Comparison of ENCODE assay signal across 13 cellular contexts in the genomic region with DNA sequence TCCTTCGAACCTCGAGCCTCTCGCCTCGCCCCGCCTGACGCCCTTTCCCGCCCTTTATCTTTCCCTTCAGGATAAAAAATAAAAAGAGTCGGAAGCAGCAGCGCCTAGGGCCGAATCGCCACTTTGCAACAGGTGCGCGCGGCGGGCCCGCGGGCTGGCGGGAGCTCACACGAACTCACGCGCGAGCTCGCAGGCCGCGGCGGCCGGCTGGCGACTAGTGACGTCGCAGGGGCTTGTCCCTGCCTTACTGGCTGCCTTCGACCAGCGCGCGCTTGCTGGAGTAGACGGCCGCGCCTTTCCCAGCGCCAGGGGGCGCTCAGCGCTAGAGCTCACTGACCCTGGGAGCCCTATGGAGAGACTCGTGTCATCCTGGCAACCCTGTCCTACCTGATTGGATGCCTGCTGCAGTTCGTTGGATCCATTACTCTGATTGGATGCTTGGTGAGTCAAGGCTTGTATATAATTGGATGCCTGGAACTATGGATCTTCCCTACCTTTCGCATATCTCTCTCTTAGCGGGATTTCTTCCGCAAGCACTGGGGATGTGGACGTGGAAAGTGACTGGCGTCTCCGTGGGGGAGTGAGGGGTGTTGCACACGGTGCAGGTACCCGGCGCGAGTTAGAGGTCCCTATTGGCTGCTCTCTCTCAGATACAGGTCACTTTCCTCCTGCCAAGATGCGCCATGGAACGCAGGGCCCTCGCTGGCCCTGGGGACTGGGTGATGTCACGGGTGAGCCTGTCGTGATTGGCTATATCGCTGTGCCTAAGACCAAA. TPM values are rescaled to one million over a fixed set of nuclear protein-coding genes. Genes with fewer than 3 reads are reported as not detected.
DNase-seq lines count a peak whose midpoint lies in the region; ATAC-seq and TF ChIP-seq lines count a peak whose summit lies in the region.
"Not testable (repeated sequence)": the region's sequence is repeated elsewhere in the genome, so short reads cannot be mapped to it uniquely, and the experiment has no call there.
"Had no signal": no experiment of that assay in that cellular context is flagged by ENCODE, and none has a peak within 500 bp of the region (broad histone marks: within the 10 kb centered on the region; RNA-seq: fewer than 3 reads in every experiment).

No MANE protein-coding gene starts in this region.

- H3K4me3 Mint-ChIP-seq in activated T-helper 17 cell treated with anti-CD3 and anti-CD28 coated beads, Interleukin-2, amount 50 U/mL, for 72 hours = peak overlapping the region; percentile 13

- H3K4me2 ChIP-seq in IMR-90 (ENCODE audit: low read depth, low read length); osteoblast (ENCODE audit: insufficient read depth, low read length): not testable (repeated sequence)

- not testable (repeated sequence) for H3K4ac ChIP-seq in IMR-90 (ENCODE audit: low read depth, low read length)

- not testable (repeated sequence) for TF ChIP-seq POLR2A in IMR-90 (IDR thresholded peaks at IDR 0.05; ENCODE audit: low read depth, low read length)

- not testable (repeated sequence) for H3K27ac ChIP-seq in IMR-90 (ENCODE audit: insufficient read depth, low read length); RWPE2 (ENCODE audit: poor library complexity, severe bottlenecking); osteoblast (ENCODE audit: low read depth, low read length); substantia nigra (ENCODE audit: low read depth, low read length, poor library complexity, severe bottlenecking)

- not testable (repeated sequence) for H2AK5ac ChIP-seq in IMR-90 (ENCODE audit: low read depth, low read length)

- H3K4me3 ChIP-seq in IMR-90 (ENCODE audit: insufficient read depth, low read depth, low read length); RWPE2 (ENCODE audit: severe bottlenecking); fibroblast of pulmonary artery (replicated peaks; ENCODE audit: low read depth, low read length); osteoblast (ENCODE audit: insufficient read depth, low read length): not testable (repeated sequence)

- DNase-seq in ELF-1 (ENCODE audit: low read depth, low spot score) = peak; percentile 55
- DNase-seq in IMR-90; RWPE2 (ENCODE audit: low spot score); osteoblast (ENCODE audit: insufficient read length, low spot score, missing footprints): not testable (repeated sequence)
- DNase-seq in fibroblast of pulmonary artery (ENCODE audit: low read depth) = peak; percentile 20
- peak; percentile 53 for DNase-seq in islet precursor cell
- peak in 25 of 49 donors; percentile 2 to 46 (median 16) for DNase-seq in substantia nigra (lab: John Stamatoyannopoulos, UW)

- H3K56ac ChIP-seq in IMR-90 (ENCODE audit: extremely low read depth, insufficient read depth, low read length) = not testable (repeated sequence)

- in situ Hi-C loops in IMR-90 (cut with MboI; ENCODE audit: low sequenced_read_pairs) = not testable (repeated sequence)

- not testable (repeated sequence) for ATAC-seq in IMR-90 (ENCODE audit: low read depth)
- peak; percentile 44; the same call in 2 of the 3 replicates for ATAC-seq in RWPE2 (ENCODE audit: low read depth)
- peak; percentile 54 for ATAC-seq in activated T-helper 17 cell treated with anti-CD3 and anti-CD28 coated beads, Interleukin-2, amount 50 U/mL, for 72 hours (replicated peaks)

- H2BK120ac ChIP-seq in IMR-90 (ENCODE audit: low read depth, low read length) = not testable (repeated sequence)

- not testable (repeated sequence) for H3K36me3 ChIP-seq in IMR-90 (ENCODE audit: control insufficient read depth, insufficient read depth, low read length); RWPE2 (ENCODE audit: low read depth); osteoblast (ENCODE audit: insufficient read depth, low read length)

- POLR2A ChIA-PET in IMR-90 (lab: Charles Lee; ENCODE audit: unreplicated experiment) = not testable (repeated sequence)

- not testable (repeated sequence) for BruUV-seq in IMR-90 (replicated peaks; lab: Mats Ljungman, UMichigan)

- not testable (repeated sequence) for H3K27ac Mint-ChIP-seq in activated T-helper 17 cell treated with anti-CD3 and anti-CD28 coated beads, Interleukin-2, amount 50 U/mL, for 72 hours

- not testable (repeated sequence) for H3K4me1 ChIP-seq in IMR-90 (ENCODE audit: control insufficient read depth, insufficient read depth, low read length); RWPE2 (ENCODE audit: insufficient read depth, poor library complexity, severe bottlenecking); osteoblast (ENCODE audit: insufficient read depth, low read length)

- not testable (repeated sequence) for H2AK9ac ChIP-seq in IMR-90 (replicated peaks; ENCODE audit: low read depth, low read length, poor library complexity)

- dilution Hi-C loops in IMR-90 (cut with HindIII; ENCODE audit: low sequenced_read_pairs, unreplicated experiment) = not testable (repeated sequence)

- not testable (repeated sequence) for H3K14ac ChIP-seq in IMR-90 (replicated peaks; ENCODE audit: low read depth, low read length)

- not testable (repeated sequence) for H4K8ac ChIP-seq in IMR-90 (ENCODE audit: low read depth in 2 of 2, low read length in 2 of 2)

- H2BK20ac ChIP-seq in IMR-90 (ENCODE audit: low read depth, low read length) = not testable (repeated sequence)

- H3K9me3 ChIP-seq in IMR-90 (ENCODE audit: control insufficient read depth, insufficient read depth, low read length); RWPE2 (ENCODE audit: severe bottlenecking); osteoblast (ENCODE audit: low read depth, low read length): not testable (repeated sequence)

- CTCF ChIA-PET in IMR-90 (lab: Yijun Ruan, JAX) = not testable (repeated sequence)

- peaks cover 35% of the 10 kb centered on the region for H3K27me3 Mint-ChIP-seq in activated T-helper 17 cell treated with anti-CD3 and anti-CD28 coated beads, Interleukin-2, amount 50 U/mL, for 72 hours

- not testable (repeated sequence) for H3K4me1 Mint-ChIP-seq in activated T-helper 17 cell treated with anti-CD3 and anti-CD28 coated beads, Interleukin-2, amount 50 U/mL, for 72 hours

- H3K79me2 ChIP-seq in osteoblast (ENCODE audit: insufficient read depth, low read length) = not testable (repeated sequence)

- H3K36me3 Mint-ChIP-seq in activated T-helper 17 cell treated with anti-CD3 and anti-CD28 coated beads, Interleukin-2, amount 50 U/mL, for 72 hours (ENCODE audit: low read depth) = not testable (repeated sequence)

- not testable (repeated sequence) for H3K9me3 Mint-ChIP-seq in activated T-helper 17 cell treated with anti-CD3 and anti-CD28 coated beads, Interleukin-2, amount 50 U/mL, for 72 hours

- not testable (repeated sequence) for H3K18ac ChIP-seq in IMR-90 (ENCODE audit: low read depth, low read length)

- 0 out of 2 replicates have a peak, but pooled peaks have one; percentile 5 for TF ChIP-seq CTCF in IMR-90 (conservative IDR thresholded peaks at IDR 0.05; ENCODE audit: low read depth, low read length)
- peak; percentile 20 for TF ChIP-seq CTCF in RWPE2 (IDR thresholded peaks at IDR 0.05; ENCODE audit: poor library complexity, severe bottlenecking)
- not testable (repeated sequence) for TF ChIP-seq CTCF in fibroblast of pulmonary artery (IDR thresholded peaks at IDR 0.05; ENCODE audit: low read length, missing control alignments)
- peak; percentile 29 for TF ChIP-seq CTCF in osteoblast (IDR thresholded peaks at IDR 0.05; ENCODE audit: extremely low read depth, low read depth, low read length)

- not testable (repeated sequence) for TF ChIP-seq RAD21 in IMR-90 (IDR thresholded peaks at IDR 0.05; ENCODE audit: low read length)

- H4K91ac ChIP-seq in IMR-90 (ENCODE audit: insufficient read depth, low read depth, low read length) = not testable (repeated sequence)

- not testable (repeated sequence) for H2BK5ac ChIP-seq in IMR-90 (ENCODE audit: low read depth, low read length, poor library complexity, severe bottlenecking)

- H4K5ac ChIP-seq in IMR-90 (ENCODE audit: low read depth, low read length) = not testable (repeated sequence)

- H2AFZ ChIP-seq in IMR-90 (replicated peaks; ENCODE audit: low read length, poor library complexity); osteoblast (ENCODE audit: low read length): not testable (repeated sequence)

- not testable (repeated sequence) for H3K9ac ChIP-seq in IMR-90 (ENCODE audit: low read depth, low read length)

- H3K9me1 ChIP-seq in IMR-90 (ENCODE audit: insufficient read depth, low read length) = not testable (repeated sequence)

- H3K79me1 ChIP-seq in IMR-90 (ENCODE audit: low read depth in 1 of 2, low read length in 2 of 2) = not testable (repeated sequence)

- not testable (repeated sequence) for H4K20me1 ChIP-seq in IMR-90 (ENCODE audit: insufficient read depth, low read length); osteoblast (ENCODE audit: insufficient read depth, low read length)

- H3K27me3 ChIP-seq in IMR-90 (ENCODE audit: control insufficient read depth, insufficient read depth, low read length); RWPE2 (ENCODE audit: insufficient read depth, poor library complexity, severe bottlenecking); osteoblast (ENCODE audit: insufficient read depth, low read length): not testable (repeated sequence)

- H3K23ac ChIP-seq in IMR-90 (ENCODE audit: low read depth, low read length) = not testable (repeated sequence)

- not testable (repeated sequence) for H2BK15ac ChIP-seq in IMR-90 (ENCODE audit: low read depth, low read length)

- intact Hi-C loops in IMR-90 (cut with micrococcal nuclease) = not testable (repeated sequence)

- WGBS in IMR-90 (ENCODE audit: extremely low coverage in 2 of 2, insufficient read length in 1 of 2), 2 experiments = 79% methylated on average over 6 of the region's 58 CpGs; no CpG with 5 or more reads in 1 of the 2 experiments

RNA-seq across cellular contexts. Expression of a gene that starts 33.4 kb away (rescaled TPM):
- total RNA-seq in IMR-90 (2012; rRNA removed) = not detected in 2 replicates
- 0.05 TPM in 1 of 2 replicates, not detected in the other for polyA plus RNA-seq in IMR-90 (2012; rRNA removed)
- 0.07 and 0.12 TPM in 2 replicates for polyA plus RNA-seq in IMR-90 (2012; cell fraction: cytosol; rRNA removed)
- 0.06 and 0.10 TPM in 2 replicates for polyA plus RNA-seq in IMR-90 (2012; cell fraction: nucleus; rRNA removed; ENCODE audit: low replicate concordance)
- total RNA-seq in activated T-helper 17 cell treated with anti-CD3 and anti-CD28 coated beads, Interleukin-2, amount 50 U/mL, for 72 hours = not detected
- total RNA-seq in osteoblast = 0.36 TPM in 1 of 2 replicates, not detected in the other
- total RNA-seq: activated CD4-positive, alpha-beta T cell treated with anti-CD3 and anti-CD28 coated beads, Interleukin-2, amount 10 ng/mL, durations not matched to agents 7 days and 5 days; bronchial epithelial cell; CD4-positive, alpha-beta T cell had no signal

RNA-seq across cellular contexts. Expression of a gene that starts 38.0 kb away (rescaled TPM):
- total RNA-seq in IMR-90 (2012; rRNA removed) = not detected in 2 replicates
- polyA plus RNA-seq in IMR-90 (2012; rRNA removed) = 0.03 TPM in 2 replicates
- 0.01 and 0.11 TPM in 2 replicates for polyA plus RNA-seq in IMR-90 (2012; cell fraction: cytosol; rRNA removed)
- 0.03 and 0.10 TPM in 2 replicates for polyA plus RNA-seq in IMR-90 (2012; cell fraction: nucleus; rRNA removed; ENCODE audit: low replicate concordance)
- total RNA-seq in activated T-helper 17 cell treated with anti-CD3 and anti-CD28 coated beads, Interleukin-2, amount 50 U/mL, for 72 hours = not detected
- not detected in 2 replicates for total RNA-seq in osteoblast
- total RNA-seq: activated CD4-positive, alpha-beta T cell treated with anti-CD3 and anti-CD28 coated beads, Interleukin-2, amount 10 ng/mL, durations not matched to agents 7 days and 5 days; bronchial epithelial cell; CD4-positive, alpha-beta T cell; T-cell had no signal

RNA-seq across cellular contexts. Expression of a gene that starts 43.0 kb away (rescaled TPM):
- total RNA-seq in IMR-90 (2012; rRNA removed) (not detected in 2 replicates), osteoblast (not detected in 2 replicates)
- 0.31 and 1.1 TPM in 2 replicates for polyA plus RNA-seq in IMR-90 (2012; rRNA removed)
- polyA plus RNA-seq in IMR-90 (2012; cell fraction: cytosol; rRNA removed) = 0.70 and 0.97 TPM in 2 replicates
- polyA plus RNA-seq in IMR-90 (2012; cell fraction: nucleus; rRNA removed; ENCODE audit: low replicate concordance) = 0.83 TPM in 1 of 2 replicates, not detected in the other
- total RNA-seq in activated T-helper 17 cell treated with anti-CD3 and anti-CD28 coated beads, Interleukin-2, amount 50 U/mL, for 72 hours = not detected
- total RNA-seq: activated CD4-positive, alpha-beta T cell treated with anti-CD3 and anti-CD28 coated beads, Interleukin-2, amount 10 ng/mL, durations not matched to agents 7 days and 5 days; bronchial epithelial cell; CD4-positive, alpha-beta T cell; temporal lobe had no signal
